1 cellular context compared by ENCODE assay signal in genomic region chr1:17125756-17126237, GRCh38.
TF ChIP-seq lines count a peak whose summit lies in the region.

No MANE protein-coding gene starts in this region.

TF ChIP-seq in K562, 482 proteins besides CTCF, POLR2A, EP300 and RAD21 (continued from another document):
- no peak for TF ChIP-seq ATF6 (CRISPR knock-in tag; IDR thresholded peaks at IDR 0.05)
- TF ChIP-seq AFF4 (CRISPR knock-in tag; IDR thresholded peaks at IDR 0.05): no peak
- no peak for TF ChIP-seq XRCC4 (IDR thresholded peaks at IDR 0.05; ENCODE audit: extremely low read depth, insufficient read depth, insufficient read length)
- no peak for TF ChIP-seq ARID3A (IDR thresholded peaks at IDR 0.05; ENCODE audit: borderline replicate concordance, low read depth, low read length)
- TF ChIP-seq BMI1 (IDR thresholded peaks at IDR 0.05; ENCODE audit: low read length): 0 out of 2 replicates have a peak, but pooled peaks have one; percentile 13
- no peak for TF ChIP-seq ZNF282 (CRISPR knock-in tag; IDR thresholded peaks at IDR 0.05)
